12 cellular contexts compared by ENCODE assay signal in genomic region chr12:31220633-31221565, GRCh38.
DNase-seq lines count a peak whose midpoint lies in the region; TF ChIP-seq lines count a peak whose summit lies in the region.
"Had no signal": no experiment of that assay in that cellular context is flagged by ENCODE, and none has a peak within 500 bp of the region (broad histone marks: within the 10 kb centered on the region; RNA-seq: fewer than 3 reads in every experiment).

No MANE protein-coding gene starts in this region.

- H3K4me1 ChIP-seq in mesodermal cell (ENCODE audit: control insufficient read depth, insufficient read depth, low read length, poor library complexity, severe bottlenecking): no peaks in the 10 kb centered on the region

- H3K27ac ChIP-seq in mesodermal cell (ENCODE audit: low read depth, low read length, severe bottlenecking): peak overlapping the region; percentile 16

- no peaks in the 10 kb centered on the region for H3K36me3 ChIP-seq in mesodermal cell (ENCODE audit: control insufficient read depth, insufficient read depth, low read length)

- no peak overlapping the region for H3K4me3 ChIP-seq in AG10803 (ENCODE audit: low read length)
- H3K4me3 ChIP-seq in epithelial cell of esophagus (ENCODE audit: low read length): no peak overlapping the region
- no peak overlapping the region for H3K4me3 ChIP-seq in mesodermal cell (ENCODE audit: extremely low read depth, insufficient read depth, low read length, poor library complexity, severe bottlenecking)
- H3K4me3 ChIP-seq: lung had no signal

- no peaks in the 10 kb centered on the region for H3K9me3 ChIP-seq in mesodermal cell (ENCODE audit: control insufficient read depth, low read length)

- TF ChIP-seq CTCF in AG10803 (conservative IDR thresholded peaks at IDR 0.05; ENCODE audit: low read length) (no peak), epithelial cell of esophagus (IDR thresholded peaks at IDR 0.05; ENCODE audit: insufficient read depth, low read depth, low read length, missing control alignments) (no peak)

- WGBS in mesodermal cell (ENCODE audit: insufficient coverage in 2 of 2), 2 experiments: 70 to 71% methylated on average over 7 to 8 of the region's 8 CpGs

- DNase-seq in AG10803 (ENCODE audit: low read depth): peak; percentile 12
- peak; percentile 43 for DNase-seq in NCI-H2196 treated with DMSO at 0.1 percent for 48 hours (lab: John Stamatoyannopoulos, UW; ENCODE audit: unreplicated experiment)
- peak; percentile 44 for DNase-seq in epithelial cell of esophagus (ENCODE audit: low read depth)
- DNase-seq in NCI-H345 treated with DMSO at 0.1 percent for 48 hours (lab: John Stamatoyannopoulos, UW; ENCODE audit: unreplicated experiment): no peak
- DNase-seq in NK-92 (lab: John Stamatoyannopoulos, UW; ENCODE audit: unreplicated experiment): no peak
- no peak for DNase-seq in iPS-NIHi11 (ENCODE audit: low spot score)
- DNase-seq in AG20443 (ENCODE audit: low spot score): no peak
- DNase-seq: MV-4-11, NCI-H2227 treated with DMSO at 0.1 percent for 48 hours, PC-3 had no signal

Comparison
In these comparisons a context has a peak if more than half of its experiments do, and no peak if none do; other contexts are left out.
1. DNase-seq: peak in AG10803 (single experiment), NCI-H2196 treated with DMSO at 0.1 percent for 48 hours (single experiment) and epithelial cell of esophagus (single experiment); none in NCI-H345 treated with DMSO at 0.1 percent for 48 hours (single experiment), NK-92 (single experiment), iPS-NIHi11 (single experiment) and AG20443 (single experiment).